Comparison of ENCODE assay signal across 1 cellular context in genomic region chr17:36857698-36858097, GRCh38.
TF ChIP-seq lines count a peak whose summit lies in the region.

No MANE protein-coding gene starts in this region.

TF ChIP-seq in HepG2, 621 proteins besides CTCF, POLR2A, EP300 and RAD21 (continued from another document and continues in another):
- TF ChIP-seq RERE (CRISPR knock-in tag; IDR thresholded peaks at IDR 0.05; ENCODE audit: low read depth) (no peak), REXO4 (CRISPR knock-in tag; IDR thresholded peaks at IDR 0.05; ENCODE audit: borderline replicate concordance) (no peak), IRF1 (CRISPR knock-in tag; IDR thresholded peaks at IDR 0.05; ENCODE audit: low read depth) (no peak), SNAPC2 (CRISPR knock-in tag; IDR thresholded peaks at IDR 0.05) (no peak), ATM (IDR thresholded peaks at IDR 0.05; ENCODE audit: borderline replicate concordance) (no peak), CBFB (CRISPR knock-in tag; IDR thresholded peaks at IDR 0.05) (no peak), PITX1 (CRISPR knock-in tag; IDR thresholded peaks at IDR 0.05) (no peak), KLF12 (CRISPR knock-in tag; IDR thresholded peaks at IDR 0.05; ENCODE audit: borderline replicate concordance) (no peak), ZNF225 (CRISPR knock-in tag; IDR thresholded peaks at IDR 0.05) (no peak), CREBL2 (CRISPR knock-in tag; IDR thresholded peaks at IDR 0.05; ENCODE audit: borderline replicate concordance) (no peak), MTA3 (CRISPR knock-in tag; IDR thresholded peaks at IDR 0.05) (no peak), ZBTB42 (CRISPR knock-in tag; IDR thresholded peaks at IDR 0.05) (no peak), ARHGAP35 (CRISPR knock-in tag; IDR thresholded peaks at IDR 0.05; ENCODE audit: borderline replicate concordance) (no peak), SMYD3 (CRISPR knock-in tag; IDR thresholded peaks at IDR 0.05) (no peak), CERS6 (CRISPR knock-in tag; IDR thresholded peaks at IDR 0.05) (no peak), TFDP1 (CRISPR knock-in tag; IDR thresholded peaks at IDR 0.05; ENCODE audit: borderline replicate concordance) (peak; percentile 35; the same call in 1 of the 2 replicates), ZNF20 (CRISPR knock-in tag; IDR thresholded peaks at IDR 0.05) (no peak), CEBPB (IDR thresholded peaks at IDR 0.05; ENCODE audit: borderline replicate concordance, low read depth, low read length) (peak; percentile 88), GPN1 (CRISPR knock-in tag; IDR thresholded peaks at IDR 0.05; ENCODE audit: borderline replicate concordance) (no peak), SKI (IDR thresholded peaks at IDR 0.05; ENCODE audit: partially characterized antibody) (no peak), SMAD9 (CRISPR knock-in tag; IDR thresholded peaks at IDR 0.05) (no peak), ATAD3A (CRISPR knock-in tag; IDR thresholded peaks at IDR 0.05) (no peak), ZNF605 (CRISPR knock-in tag; IDR thresholded peaks at IDR 0.05) (no peak), ZFP37 (CRISPR knock-in tag; IDR thresholded peaks at IDR 0.05; ENCODE audit: borderline replicate concordance) (no peak), ZNF740 (CRISPR knock-in tag; IDR thresholded peaks at IDR 0.05) (peak; percentile 88; the same call in 1 of the 2 replicates), ISX (CRISPR knock-in tag; conservative IDR thresholded peaks at IDR 0.05) (no peak), STAT5B (CRISPR knock-in tag; IDR thresholded peaks at IDR 0.05) (no peak), ZSCAN31 (CRISPR knock-in tag; IDR thresholded peaks at IDR 0.05; ENCODE audit: low read depth) (no peak), HOXA7 (CRISPR knock-in tag; IDR thresholded peaks at IDR 0.05) (no peak), ZNF775 (CRISPR knock-in tag; IDR thresholded peaks at IDR 0.05; ENCODE audit: borderline replicate concordance) (no peak), ZNF354B (CRISPR knock-in tag; IDR thresholded peaks at IDR 0.05) (no peak), HIVEP1 (CRISPR knock-in tag; IDR thresholded peaks at IDR 0.05) (no peak), ZNF501 (CRISPR knock-in tag; IDR thresholded peaks at IDR 0.05) (no peak), SATB2 (CRISPR knock-in tag; IDR thresholded peaks at IDR 0.05) (no peak), MYNN (CRISPR knock-in tag; IDR thresholded peaks at IDR 0.05; ENCODE audit: low read depth) (no peak), ZBTB14 (CRISPR knock-in tag; IDR thresholded peaks at IDR 0.05) (no peak), ZNF264 (CRISPR knock-in tag; IDR thresholded peaks at IDR 0.05) (no peak), ZNF235 (CRISPR knock-in tag; IDR thresholded peaks at IDR 0.05; ENCODE audit: borderline replicate concordance) (no peak), ZNF615 (CRISPR knock-in tag; IDR thresholded peaks at IDR 0.05; ENCODE audit: borderline replicate concordance) (no peak), ZNF629 (CRISPR knock-in tag; conservative IDR thresholded peaks at IDR 0.05) (peak; percentile 93), MXD4 (CRISPR knock-in tag; IDR thresholded peaks at IDR 0.05) (no peak), RBM39 (IDR thresholded peaks at IDR 0.05; ENCODE audit: low read depth, low read length, poor library complexity, severe bottlenecking) (no peak), KDM2A (CRISPR knock-in tag; IDR thresholded peaks at IDR 0.05; ENCODE audit: borderline replicate concordance, low read depth) (no peak), ZNF205 (CRISPR knock-in tag; IDR thresholded peaks at IDR 0.05) (no peak), MBNL3 (CRISPR knock-in tag; conservative IDR thresholded peaks at IDR 0.05) (no peak), ZFP41 (CRISPR knock-in tag; IDR thresholded peaks at IDR 0.05; ENCODE audit: borderline replicate concordance) (no peak), ZNF503 (CRISPR knock-in tag; IDR thresholded peaks at IDR 0.05) (no peak), ELF4 (CRISPR knock-in tag; IDR thresholded peaks at IDR 0.05; ENCODE audit: borderline replicate concordance) (no peak), EEA1 (CRISPR knock-in tag; IDR thresholded peaks at IDR 0.05; ENCODE audit: borderline replicate concordance) (no peak), ZNF562 (CRISPR knock-in tag; IDR thresholded peaks at IDR 0.05; ENCODE audit: borderline replicate concordance) (no peak), GLMP (CRISPR knock-in tag; IDR thresholded peaks at IDR 0.05; ENCODE audit: borderline replicate concordance) (no peak), PLSCR1 (CRISPR knock-in tag; IDR thresholded peaks at IDR 0.05; ENCODE audit: borderline replicate concordance) (no peak), KAT8 (CRISPR knock-in tag; IDR thresholded peaks at IDR 0.05) (no peak), NFYB (CRISPR knock-in tag; IDR thresholded peaks at IDR 0.05) (no peak), ZNF460 (CRISPR knock-in tag; IDR thresholded peaks at IDR 0.05; ENCODE audit: borderline replicate concordance) (no peak), ZNF674 (CRISPR knock-in tag; IDR thresholded peaks at IDR 0.05; ENCODE audit: low read depth) (no peak)
